1 cellular context compared by ENCODE assay signal in genomic region chr11:119168471-119169271, GRCh38.
TF ChIP-seq lines count a peak whose summit lies in the region.

Gene NLRX1 (plus strand): TSS chr11:119168725. CDS start chr11:119171404, 2,679 bp downstream.

TF ChIP-seq in H1, 55 proteins besides CTCF, POLR2A, EP300 and RAD21 (continued from another document):
- TF ChIP-seq MAX (IDR thresholded peaks at IDR 0.05) (peak; percentile 11; the same call in 1 of the 2 replicates), USF2 (IDR thresholded peaks at IDR 0.05; ENCODE audit: low read length) (no peak), BRCA1 (IDR thresholded peaks at IDR 0.05; ENCODE audit: low read depth, low read length) (no peak), TCF12 (IDR thresholded peaks at IDR 0.05; ENCODE audit: low read depth, low read length) (peak; percentile 12; the same call in 1 of the 2 replicates), EGR1 (IDR thresholded peaks at IDR 0.05; ENCODE audit: borderline replicate concordance, low read depth, low read length) (peak; percentile 11; the same call in 1 of the 2 replicates), RBBP5 (IDR thresholded peaks at IDR 0.05; ENCODE audit: borderline replicate concordance, low read depth, low read length) (peak; percentile 70; the same call in 1 of the 2 replicates), HDAC2 (IDR thresholded peaks at IDR 0.05; ENCODE audit: borderline replicate concordance in 1 of 2, low read depth in 2 of 2, low read length in 2 of 2) (peak; percentile 39 to 100; a peak in 2 of 4 replicates), CHD7 (IDR thresholded peaks at IDR 0.05; ENCODE audit: insufficient replicate concordance, low read length) (peak; percentile 40), NANOG (IDR thresholded peaks at IDR 0.05; ENCODE audit: insufficient read depth, low read depth, low read length, poor library complexity, severe bottlenecking) (no peak), SP4 (IDR thresholded peaks at IDR 0.05; ENCODE audit: low read length) (no peak), E2F6 (IDR thresholded peaks at IDR 0.05) (no peak), POU5F1 (IDR thresholded peaks at IDR 0.05; ENCODE audit: low read depth, low read length) (no peak), KDM4A (IDR thresholded peaks at IDR 0.05; ENCODE audit: low read depth, low read length, severe bottlenecking) (peak; percentile 83), CTBP2 (IDR thresholded peaks at IDR 0.05; ENCODE audit: borderline replicate concordance, insufficient read depth, insufficient read length, low read length) (no peak), ATF2 (IDR thresholded peaks at IDR 0.05; ENCODE audit: low read length) (peak; percentile 93), TBP (IDR thresholded peaks at IDR 0.05; ENCODE audit: low read depth, low read length) (peak; percentile 5; the same call in 1 of the 2 replicates), CBX5 (IDR thresholded peaks at IDR 0.05; ENCODE audit: low read depth, low read length) (no peak), ASH2L (IDR thresholded peaks at IDR 0.05; ENCODE audit: low read length) (peak; percentile 97), BACH1 (IDR thresholded peaks at IDR 0.05; ENCODE audit: low read length) (no peak), RFX5 (IDR thresholded peaks at IDR 0.05; ENCODE audit: borderline replicate concordance, low read depth, low read length) (no peak), TAF7 (optimal IDR thresholded peaks at IDR 0.05; ENCODE audit: borderline replicate concordance, low read depth, low read length) (peak; percentile 76), RNF2 (IDR thresholded peaks at IDR 0.05; ENCODE audit: borderline replicate concordance, low read depth, low read length, missing control alignments, poor library complexity, severe bottlenecking) (no peak), ATF3 (IDR thresholded peaks at IDR 0.05; ENCODE audit: insufficient read depth, low read depth, low read length) (no peak), HDAC6 (IDR thresholded peaks at IDR 0.05; ENCODE audit: low read depth, low read length) (no peak), PHF8 (conservative IDR thresholded peaks at IDR 0.05; ENCODE audit: low read depth, low read length) (peak; percentile 91), NRF1 (IDR thresholded peaks at IDR 0.05; ENCODE audit: low read depth, low read length) (no peak; the same call in 1 of the 2 replicates), SIX5 (IDR thresholded peaks at IDR 0.05; ENCODE audit: low read depth, low read length) (no peak), SIN3A (conservative IDR thresholded peaks at IDR 0.05 in 1 of 2, IDR thresholded peaks at IDR 0.05 in 1 of 2; ENCODE audit: low read depth in 1 of 2, low read length in 2 of 2) (peak in 1 of 2 experiments; percentile 55; a peak in 1 of 4 replicates), JUND (IDR thresholded peaks at IDR 0.05; ENCODE audit: low read length) (peak; percentile 84), RXRA (IDR thresholded peaks at IDR 0.05; ENCODE audit: insufficient read depth, low read depth, low read length) (no peak), GTF2F1 (IDR thresholded peaks at IDR 0.05; ENCODE audit: borderline replicate concordance, low read depth, low read length) (no peak), JUN (IDR thresholded peaks at IDR 0.05; ENCODE audit: low read depth, low read length) (no peak), KDM5A (IDR thresholded peaks at IDR 0.05; ENCODE audit: low read length) (no peak), YY1 (IDR thresholded peaks at IDR 0.05; ENCODE audit: low read depth, low read length) (peak; percentile 89), POLR2AphosphoS5 (IDR thresholded peaks at IDR 0.05; ENCODE audit: low read depth, low read length) (peak; percentile 48; the same call in 1 of the 2 replicates), TEAD4 (IDR thresholded peaks at IDR 0.05; ENCODE audit: low read depth, low read length) (peak; percentile 49; the same call in 1 of the 2 replicates), MAFK (IDR thresholded peaks at IDR 0.05; ENCODE audit: low read depth, low read length) (no peak), SIRT6 (IDR thresholded peaks at IDR 0.05; ENCODE audit: low read length) (no peak), SP1 (IDR thresholded peaks at IDR 0.05; ENCODE audit: low read depth, low read length) (no peak)
